Comparison of ENCODE assay signal across 10 cellular contexts in the genomic region with DNA sequence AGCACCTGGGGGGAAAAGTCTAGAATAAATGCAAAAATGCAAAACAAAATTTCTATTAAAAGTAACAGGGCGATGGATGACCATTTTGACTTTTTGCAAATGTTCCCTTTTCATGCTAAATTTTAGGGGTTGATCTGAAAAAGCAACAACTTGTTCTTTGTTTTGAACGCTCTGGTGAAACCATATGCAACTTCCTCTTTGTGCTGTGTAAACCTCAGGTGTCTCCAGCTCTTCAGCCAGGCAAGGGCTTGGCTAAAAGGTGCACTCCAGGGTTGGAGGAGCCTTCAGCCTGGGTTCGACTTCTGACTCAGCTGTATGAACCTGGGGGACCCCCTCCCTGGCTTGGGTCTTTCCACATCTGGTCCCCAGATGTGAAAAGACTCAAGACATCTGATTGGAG. TPM values are rescaled to one million over a fixed set of nuclear protein-coding genes. Genes with fewer than 3 reads are reported as not detected.
DNase-seq lines count a peak whose midpoint lies in the region; ATAC-seq, FAIRE-seq and TF ChIP-seq lines count a peak whose summit lies in the region.
"Had no signal": no experiment of that assay in that cellular context is flagged by ENCODE, and none has a peak within 500 bp of the region (broad histone marks: within the 10 kb centered on the region; RNA-seq: fewer than 3 reads in every experiment).

No MANE protein-coding gene starts in this region.

- H3K27ac ChIP-seq in right cardiac atrium (ENCODE audit: low read length): peak overlapping the region; percentile 36

- H3K4me3 ChIP-seq in right cardiac atrium (ENCODE audit: low read length): no peak overlapping the region
- H3K4me3 ChIP-seq: coronary artery had no signal

- WGBS in right cardiac atrium: 87% methylated on average over 3 of the region's 3 CpGs

- intact Hi-C loops in right cardiac atrium (cut with DNase I): no loop called here

- TF ChIP-seq POLR2A in GM12891 (IDR thresholded peaks at IDR 0.05; ENCODE audit: low read depth, low read length): no peak

- no peaks in the 10 kb centered on the region for H3K4me1 ChIP-seq in right cardiac atrium (ENCODE audit: control insufficient read depth, insufficient read depth, low read length)

- H3K27me3 ChIP-seq in right cardiac atrium (ENCODE audit: control insufficient read depth, insufficient read depth): no peaks in the 10 kb centered on the region

- ATAC-seq in GM21390 (IDR thresholded peaks at IDR 0.05; ENCODE audit: unreplicated experiment) (peak; percentile 50), HG03521 (IDR thresholded peaks at IDR 0.05; ENCODE audit: unreplicated experiment) (peak; percentile 45), right cardiac atrium (no peak)
- ATAC-seq: activated CD8-positive, alpha-beta memory T cell treated with anti-CD3 and anti-CD28 coated beads, Interleukin-2, amount 10 ng/mL, durations not matched to agents 7 days and 5 days had no signal

- peak; percentile 61 for DNase-seq in GM12891 (ENCODE audit: insufficient read length, low spot score)
- DNase-seq in right cardiac atrium: no peak
- DNase-seq in HT-29 (ENCODE audit: low spot score): no peak
- DNase-seq in RKO (ENCODE audit: low spot score): no peak
- DNase-seq in D341Med (ENCODE audit: low spot score): no peak
- DNase-seq in hepatic stellate cell (ENCODE audit: low spot score): no peak
- DNase-seq: activated CD8-positive, alpha-beta memory T cell treated with anti-CD3 and anti-CD28 coated beads, Interleukin-2, amount 10 ng/mL, durations not matched to agents 7 days and 5 days had no signal

- H3K9me3 ChIP-seq in right cardiac atrium (ENCODE audit: control insufficient read depth, low read length): no peaks in the 10 kb centered on the region

- FAIRE-seq in GM12891 (lab: Jason Lieb, UNC): peak; percentile 77

TF ChIP-seq in GM12891, 5 proteins besides CTCF, POLR2A, EP300 and RAD21:
- TF ChIP-seq POU2F2 (IDR thresholded peaks at IDR 0.05; ENCODE audit: low read depth, low read length) (peak; percentile 83; the same call in 1 of the 2 replicates), PAX5 (IDR thresholded peaks at IDR 0.05; ENCODE audit: insufficient read depth, low read length, severe bottlenecking) (no peak), SPI1 (IDR thresholded peaks at IDR 0.05; ENCODE audit: low read depth, low read length) (peak; percentile 84), POLR2AphosphoS5 (IDR thresholded peaks at IDR 0.05; ENCODE audit: low read depth, low read length) (no peak; the same call in 1 of the 2 replicates), TAF1 (IDR thresholded peaks at IDR 0.05; ENCODE audit: low read depth, low read length) (no peak)

RNA-seq across cellular contexts. Expression of a gene that starts 9.5 kb away (rescaled TPM):
- 111 TPM for polyA plus RNA-seq in GM12891 (2012; ENCODE audit: low read depth, missing spikeins)
- total RNA-seq in right cardiac atrium: 1 to 10 TPM; 5.0 to 9.2 (median 5.9) TPM
- polyA plus RNA-seq in right cardiac atrium: 1.6 TPM
- 0.23 TPM in 1 of 2 replicates, not detected in the other for total RNA-seq in HT-29 (2014; rRNA removed; shearing (Covaris generic))

Comparison
In these comparisons a context has a peak if more than half of its experiments do, and no peak if none do; other contexts are left out.
1. ATAC-seq: peak in GM21390 (single experiment) and HG03521 (single experiment); none in right cardiac atrium (0 of 2).